ENCODE assay signal across 40 cellular contexts in the genomic region with DNA sequence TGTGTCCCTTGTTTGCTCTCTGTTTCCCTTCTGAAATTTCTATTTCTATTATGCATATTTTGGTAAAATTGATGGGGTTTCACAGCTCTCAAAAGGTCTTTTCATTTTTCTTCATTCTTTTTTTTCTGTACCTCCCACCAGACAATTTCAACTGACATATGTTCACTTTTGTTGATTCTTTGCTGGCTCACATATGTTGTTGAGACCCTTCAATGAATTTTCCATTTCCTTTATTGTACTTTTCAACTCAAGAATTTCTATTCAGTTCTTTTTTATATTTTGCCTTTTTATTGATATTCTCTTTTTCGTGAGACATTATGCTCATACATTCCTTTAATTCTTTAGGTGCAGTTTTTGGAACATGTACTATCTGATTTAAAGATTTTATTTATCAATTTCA.
"Had no signal": no experiment of that assay in that cellular context is flagged by ENCODE, and none has a peak within 500 bp of the region (broad histone marks: within the 10 kb centered on the region; RNA-seq: fewer than 3 reads in every experiment).

No MANE protein-coding gene starts in this region.

- H3K4me1 Mint-ChIP-seq: activated naive CD4-positive, alpha-beta T cell treated with anti-CD3 and anti-CD28 coated beads, Interleukin-2, amount 10 ng/mL, durations not matched to agents 7 days and 5 days; activated naive CD4-positive, alpha-beta T cell treated with anti-CD3 and anti-CD28 coated beads, Interleukin-2, amount 50 U/mL, for 24 hours; activated naive CD8-positive, alpha-beta T cell treated with anti-CD3 and anti-CD28 coated beads for 36 hours; activated naive CD8-positive, alpha-beta T cell treated with anti-CD3 and anti-CD28 coated beads, Interleukin-2, amount 10 ng/mL, durations not matched to agents 7 days and 5 days; activated naive CD8-positive, alpha-beta T cell treated with anti-CD3 and anti-CD28 coated beads, Interleukin-2, amount 50 U/mL, for 24 hours; activated T-helper 17 cell treated with anti-CD3 and anti-CD28 coated beads, Interleukin-2, amount 50 U/mL, for 72 hours; central memory CD8-positive, alpha-beta T cell had no signal

- H3K4me3 Mint-ChIP-seq: activated naive CD4-positive, alpha-beta T cell treated with anti-CD3 and anti-CD28 coated beads for 36 hours; activated naive CD4-positive, alpha-beta T cell treated with anti-CD3 and anti-CD28 coated beads, Interleukin-2, amount 10 ng/mL, durations not matched to agents 7 days and 5 days; activated naive CD4-positive, alpha-beta T cell treated with anti-CD3 and anti-CD28 coated beads, Interleukin-2, amount 50 U/mL, for 24 hours; activated naive CD8-positive, alpha-beta T cell; activated naive CD8-positive, alpha-beta T cell treated with anti-CD3 and anti-CD28 coated beads for 36 hours; activated naive CD8-positive, alpha-beta T cell treated with anti-CD3 and anti-CD28 coated beads, Interleukin-2, amount 10 ng/mL, durations not matched to agents 7 days and 5 days; activated naive CD8-positive, alpha-beta T cell treated with anti-CD3 and anti-CD28 coated beads, Interleukin-2, amount 50 U/mL, for 24 hours; activated T-cell treated with anti-CD3 and anti-CD28 coated beads, Interleukin-2, amount 50 U/mL, for 24 hours; activated T-cell treated with anti-CD3 and anti-CD28 coated beads, Interleukin-2, amount 50 U/mL, for 4 hours; activated T-cell treated with anti-CD3 and anti-CD28 coated beads, Interleukin-2, amount 50 U/mL, for 72 hours; activated T-helper 1 cell treated with anti-CD3 and anti-CD28 coated beads, Interleukin-12 subunit alpha, Interleukin-12 subunit beta, Interleukin-2, Interleukin-4 antibody, amounts not matched to agents 30 ng/mL and 10 ng/mL and 1 ng/mL, durations not matched to agents 14 hours and 24 hours and 36 hours; activated T-helper 17 cell treated with anti-CD3 and anti-CD28 coated beads, Interleukin-2, amount 50 U/mL, for 72 hours; brain; central memory CD8-positive, alpha-beta T cell had no signal

- FAIRE-seq: astrocyte, bronchial epithelial cell had no signal

- H3K27me3 Mint-ChIP-seq: activated naive CD4-positive, alpha-beta T cell treated with anti-CD3 and anti-CD28 coated beads, Interleukin-2, amount 10 ng/mL, durations not matched to agents 7 days and 5 days; activated naive CD8-positive, alpha-beta T cell treated with anti-CD3 and anti-CD28 coated beads, Interleukin-2, amount 10 ng/mL, durations not matched to agents 7 days and 5 days; central memory CD8-positive, alpha-beta T cell had no signal

- H3K4me3 ChIP-seq: adrenal gland, ascending aorta, body of pancreas, breast epithelium, cardiac muscle cell had no signal

- H3K36me3 ChIP-seq: adrenal gland, ascending aorta, brain microvascular endothelial cell, breast epithelium, cardiac muscle cell had no signal

- H3K36me3 Mint-ChIP-seq: activated naive CD4-positive, alpha-beta T cell treated with anti-CD3 and anti-CD28 coated beads, Interleukin-2, amount 10 ng/mL, durations not matched to agents 7 days and 5 days; activated naive CD4-positive, alpha-beta T cell treated with anti-CD3 and anti-CD28 coated beads, Interleukin-2, amount 50 U/mL, for 24 hours; activated naive CD4-positive, alpha-beta T cell treated with anti-CD3 and anti-CD28 coated beads, Interleukin-2, amount 50 U/mL, for 72 hours; activated naive CD8-positive, alpha-beta T cell; activated naive CD8-positive, alpha-beta T cell treated with anti-CD3 and anti-CD28 coated beads for 36 hours; activated naive CD8-positive, alpha-beta T cell treated with anti-CD3 and anti-CD28 coated beads, Interleukin-2, amount 10 ng/mL, durations not matched to agents 7 days and 5 days had no signal

- ATAC-seq: activated naive CD4-positive, alpha-beta T cell treated with anti-CD3 and anti-CD28 coated beads, Interleukin-2, amount 50 U/mL, for 72 hours; activated naive CD8-positive, alpha-beta T cell treated with anti-CD3 and anti-CD28 coated beads, Interleukin-2, amount 50 U/mL, for 24 hours; activated T-cell treated with anti-CD3 and anti-CD28 coated beads, Interleukin-2, amount 50 U/mL, for 4 hours; activated T-cell treated with anti-CD3 and anti-CD28 coated beads, Interleukin-2, amount 50 U/mL, for 72 hours; activated T-helper 17 cell treated with anti-CD3 and anti-CD28 coated beads, Interleukin-2, amount 50 U/mL, for 72 hours; body of pancreas had no signal

- DNase-seq: activated effector memory CD4-positive, alpha-beta T cell treated with anti-CD3 and anti-CD28 coated beads, Interleukin-2, amount 50 U/mL, for 16 hours; activated effector memory CD4-positive, alpha-beta T cell treated with Interleukin-2 at 50 U/mL for 16 hours; activated gamma-delta T cell; activated gamma-delta T cell treated with Interleukin-2 at 50 U/mL for 16 hours; activated naive CD4-positive, alpha-beta T cell; activated naive CD4-positive, alpha-beta T cell treated with anti-CD3 and anti-CD28 coated beads for 36 hours; activated naive CD4-positive, alpha-beta T cell treated with anti-CD3 and anti-CD28 coated beads, Interleukin-2, amount 10 ng/mL, durations not matched to agents 7 days and 5 days; activated naive CD4-positive, alpha-beta T cell treated with anti-CD3 and anti-CD28 coated beads, Interleukin-2, amount 50 U/mL, for 16 hours; activated naive CD4-positive, alpha-beta T cell treated with Interleukin-2 at 50 U/mL for 16 hours; activated naive CD8-positive, alpha-beta T cell treated with anti-CD3 and anti-CD28 coated beads for 36 hours; activated naive CD8-positive, alpha-beta T cell treated with anti-CD3 and anti-CD28 coated beads, Interleukin-2, amount 10 ng/mL, durations not matched to agents 7 days and 5 days; activated naive CD8-positive, alpha-beta T cell treated with anti-CD3 and anti-CD28 coated beads, Interleukin-2, amount 50 U/mL, for 24 hours; activated T-cell treated with anti-CD3 and anti-CD28 coated beads, Interleukin-2, amount 50 U/mL, for 1 hour; activated T-cell treated with anti-CD3 and anti-CD28 coated beads, Interleukin-2, amount 50 U/mL, for 24 hours; activated T-cell treated with anti-CD3 and anti-CD28 coated beads, Interleukin-2, amount 50 U/mL, for 4 hours; activated T-cell treated with anti-CD3 and anti-CD28 coated beads, Interleukin-2, amount 50 U/mL, for 48 hours; activated T-cell treated with anti-CD3 and anti-CD28 coated beads, Interleukin-2, amount 50 U/mL, for 72 hours; adrenal gland; amniotic stem cell; amygdala; anterior cingulate cortex; aorta; body of pancreas; brain microvascular endothelial cell; caudate nucleus; central memory CD4-positive, alpha-beta T cell; cerebellar nuclear complex had no signal

- H3K4me1 ChIP-seq: adrenal gland, ascending aorta, body of pancreas, breast epithelium had no signal

- H3K27me3 ChIP-seq: adrenal gland, ascending aorta, body of pancreas, brain microvascular endothelial cell, breast epithelium, cardiac muscle cell had no signal

- H3K27ac Mint-ChIP-seq: activated naive CD4-positive, alpha-beta T cell treated with anti-CD3 and anti-CD28 coated beads for 36 hours; activated naive CD4-positive, alpha-beta T cell treated with anti-CD3 and anti-CD28 coated beads, Interleukin-2, amount 10 ng/mL, durations not matched to agents 7 days and 5 days; activated naive CD4-positive, alpha-beta T cell treated with anti-CD3 and anti-CD28 coated beads, Interleukin-2, amount 50 U/mL, for 24 hours; activated naive CD4-positive, alpha-beta T cell treated with anti-CD3 and anti-CD28 coated beads, Interleukin-2, amount 50 U/mL, for 72 hours; activated naive CD8-positive, alpha-beta T cell; activated naive CD8-positive, alpha-beta T cell treated with anti-CD3 and anti-CD28 coated beads for 36 hours; activated naive CD8-positive, alpha-beta T cell treated with anti-CD3 and anti-CD28 coated beads, Interleukin-2, amount 10 ng/mL, durations not matched to agents 7 days and 5 days; activated naive CD8-positive, alpha-beta T cell treated with anti-CD3 and anti-CD28 coated beads, Interleukin-2, amount 50 U/mL, for 24 hours; activated T-cell treated with anti-CD3 and anti-CD28 coated beads, Interleukin-2, amount 50 U/mL, for 24 hours; activated T-cell treated with anti-CD3 and anti-CD28 coated beads, Interleukin-2, amount 50 U/mL, for 72 hours; activated T-helper 1 cell treated with anti-CD3 and anti-CD28 coated beads, Interleukin-12 subunit alpha, Interleukin-12 subunit beta, Interleukin-2, Interleukin-4 antibody, amounts not matched to agents 30 ng/mL and 10 ng/mL and 1 ng/mL, durations not matched to agents 14 hours and 24 hours and 36 hours; activated T-helper 17 cell treated with anti-CD3 and anti-CD28 coated beads, Interleukin-2, amount 50 U/mL, for 72 hours; activated T-helper 2 cell treated with anti-CD3 and anti-CD28 coated beads, Interferon-gamma antibody, Interleukin-2, Interleukin-4, amounts not matched to agents 10 μg/mL and 5 μg/mL and 100 μg/mL, durations not matched to agents 14 hours and 24 hours and 36 hours; brain had no signal

- H3K9me3 ChIP-seq: ascending aorta, body of pancreas had no signal

- H3K27ac ChIP-seq: adrenal gland, ascending aorta, body of pancreas, brain microvascular endothelial cell, breast epithelium, cardiac muscle cell had no signal

- H3K9me3 Mint-ChIP-seq: activated naive CD4-positive, alpha-beta T cell treated with anti-CD3 and anti-CD28 coated beads, Interleukin-2, amount 10 ng/mL, durations not matched to agents 7 days and 5 days; activated naive CD4-positive, alpha-beta T cell treated with anti-CD3 and anti-CD28 coated beads, Interleukin-2, amount 50 U/mL, for 72 hours; activated naive CD8-positive, alpha-beta T cell treated with anti-CD3 and anti-CD28 coated beads, Interleukin-2, amount 10 ng/mL, durations not matched to agents 7 days and 5 days; activated T-cell treated with anti-CD3 and anti-CD28 coated beads, Interleukin-2, amount 50 U/mL, for 72 hours; activated T-helper 17 cell treated with anti-CD3 and anti-CD28 coated beads, Interleukin-2, amount 50 U/mL, for 72 hours; central memory CD8-positive, alpha-beta T cell had no signal
